In genomic region chr1:208078752-208079151, GRCh38 we compare ENCODE assay signal across 23 cellular contexts.
DNase-seq lines count a peak whose midpoint lies in the region; ATAC-seq and TF ChIP-seq lines count a peak whose summit lies in the region.
"Had no signal": no experiment of that assay in that cellular context is flagged by ENCODE, and none has a peak within 500 bp of the region (broad histone marks: within the 10 kb centered on the region; RNA-seq: fewer than 3 reads in every experiment).

No MANE protein-coding gene starts in this region.

- H2AFZ ChIP-seq in neural cell (ENCODE audit: low read depth, low read length) = no peak overlapping the region
- H2AFZ ChIP-seq in neuronal stem cell (ENCODE audit: low read length) = no peak overlapping the region

- no peak overlapping the region for H2BK15ac ChIP-seq in neuronal stem cell (ENCODE audit: low read length)

- intact Hi-C loops in mucosa of descending colon (cut with DNase I, micrococcal nuclease) = no loop called here

- no peaks in the 10 kb centered on the region for H4K20me1 ChIP-seq in neural cell (ENCODE audit: insufficient read depth)

- H3K4me1 ChIP-seq in mucosa of descending colon (ENCODE audit: low read depth) = no peaks in the 10 kb centered on the region
- H3K4me1 ChIP-seq in neuronal stem cell (ENCODE audit: control insufficient read depth in 2 of 2, insufficient read depth in 1 of 2, low read depth in 1 of 2, low read length in 2 of 2) = peaks cover 27 to 28% of the 10 kb centered on the region in 2 donors
- H3K4me1 ChIP-seq: Caco-2 had no signal

- H3K4ac ChIP-seq in neuronal stem cell (ENCODE audit: low read length) = no peak overlapping the region

- H3K4me2 ChIP-seq in neural cell (ENCODE audit: low read length) = no peak overlapping the region
- H3K4me2 ChIP-seq in neuronal stem cell (ENCODE audit: insufficient read depth, low read length, poor library complexity, severe bottlenecking) = no peak overlapping the region
- H3K4me2 ChIP-seq: SK-N-SH had no signal

- H4K8ac ChIP-seq in neuronal stem cell (ENCODE audit: low read depth, low read length) = no peak overlapping the region

- no peak for TF ChIP-seq EP300 in neural cell (conservative IDR thresholded peaks at IDR 0.05; ENCODE audit: poor library complexity, severe bottlenecking)

- H3K9me3 ChIP-seq in neural cell (ENCODE audit: low read length) = no peaks in the 10 kb centered on the region
- H3K9me3 ChIP-seq in mucosa of descending colon = no peaks in the 10 kb centered on the region
- no peaks in the 10 kb centered on the region for H3K9me3 ChIP-seq in neuronal stem cell (replicated peaks in 1 of 2; ENCODE audit: control insufficient read depth in 2 of 2, insufficient read depth in 1 of 2, low read depth in 1 of 2, low read length in 2 of 2)
- H3K9me3 ChIP-seq: Caco-2, MG63, SK-N-SH had no signal

- H2BK120ac ChIP-seq in neuronal stem cell (ENCODE audit: low read depth, low read length) = no peak overlapping the region

- no peak overlapping the region for H4K91ac ChIP-seq in neuronal stem cell (ENCODE audit: low read depth, low read length, poor library complexity)

- H2BK5ac ChIP-seq in neuronal stem cell (ENCODE audit: low read length) = no peak overlapping the region

- no peak overlapping the region for H3K14ac ChIP-seq in neuronal stem cell (ENCODE audit: low read length)

- ATAC-seq in HG02870 (IDR thresholded peaks at IDR 0.05; ENCODE audit: unreplicated experiment) (no peak), mucosa of descending colon (no peak)
- ATAC-seq: CD8-positive, alpha-beta T cell; PC-3 had no signal

- H3K9ac ChIP-seq in neural cell (ENCODE audit: low read length) (no peak overlapping the region), neuronal stem cell (ENCODE audit: low read depth, low read length, poor library complexity) (no peak overlapping the region)
- H3K9ac ChIP-seq: SK-N-SH had no signal

- H3K79me1 ChIP-seq in neuronal stem cell (ENCODE audit: low read depth, low read length) = no peaks in the 10 kb centered on the region

- H3K27me3 ChIP-seq in neural cell (ENCODE audit: insufficient read depth, low read depth, low read length) = no peaks in the 10 kb centered on the region
- H3K27me3 ChIP-seq in neuronal stem cell (ENCODE audit: control insufficient read depth in 3 of 3, insufficient read depth in 3 of 3, low read depth in 1 of 3, low read length in 3 of 3) = no peaks in the 10 kb centered on the region
- H3K27me3 ChIP-seq: MG63 had no signal

- H3K4me3 ChIP-seq in neural cell (ENCODE audit: low read length) (no peak overlapping the region), mucosa of descending colon (no peak overlapping the region), neuronal stem cell (ENCODE audit: low read length in 2 of 2) (no peak overlapping the region)
- H3K4me3 ChIP-seq: MG63 had no signal

- H3F3A ChIP-seq in neural cell (ENCODE audit: insufficient read depth, low read length, poor library complexity, severe bottlenecking) = no peaks in the 10 kb centered on the region

- no peaks in the 10 kb centered on the region for H3K9me2 ChIP-seq in neural cell (ENCODE audit: insufficient read depth, low read length)
- H3K9me2 ChIP-seq: SK-N-SH had no signal

- H3K27ac ChIP-seq in neural cell (ENCODE audit: low read length) = no peak overlapping the region
- H3K27ac ChIP-seq in neuronal stem cell (replicated peaks; ENCODE audit: low read length) = no peak overlapping the region
- H3K27ac ChIP-seq: C4-2B had no signal

- no peak overlapping the region for H3K18ac ChIP-seq in neuronal stem cell (ENCODE audit: low read length)

- H3K23ac ChIP-seq in neuronal stem cell (ENCODE audit: low read depth, low read length, poor library complexity) = no peak overlapping the region

- DNase-seq in anterior cingulate cortex (lab: John Stamatoyannopoulos, UW) (peak in 42 of 58 donors; percentile 7 to 85 (median 39)), cerebellum (ENCODE audit: low spot score) (peak; percentile 88), superior temporal gyrus (ENCODE audit: extremely low spot score) (peak; percentile 74), mucosa of descending colon (no peak), neuronal stem cell (ENCODE audit: low spot score) (no peak)
- DNase-seq: Caco-2; CD8-positive, alpha-beta T cell; EL; GOT3; HCEC 1CT; KG1; MG63; NCI-H1105 treated with DMSO at 0.1 percent for 48 hours; NCI-H1930; NCI-H2107; NCI-H526; NCI-H82; NK-92 treated with Interleukin-12 subunit alpha and Interleukin-12 subunit beta, amount 100 ng/mL, for 24 hours; PC-3; SK-N-SH had no signal

- TF ChIP-seq CTCF in neural cell (IDR thresholded peaks at IDR 0.05; ENCODE audit: poor library complexity, severe bottlenecking) = no peak
- TF ChIP-seq CTCF in mucosa of descending colon (IDR thresholded peaks at IDR 0.05) = no peak

- H2AK5ac ChIP-seq in neuronal stem cell (ENCODE audit: low read depth, low read length) = no peak overlapping the region

- H3K79me2 ChIP-seq in neural cell (replicated peaks; ENCODE audit: insufficient read depth, low read length) = no peaks in the 10 kb centered on the region

- TF ChIP-seq RAD21 in neural cell (conservative IDR thresholded peaks at IDR 0.05) = no peak

- no peak overlapping the region for H2BK12ac ChIP-seq in neuronal stem cell (ENCODE audit: low read length)

- H3K36me3 ChIP-seq in neural cell (ENCODE audit: insufficient read depth, low read length) (peaks cover 22% of the 10 kb centered on the region), mucosa of descending colon (ENCODE audit: low read depth) (peaks cover 6% of the 10 kb centered on the region), neuronal stem cell (replicated peaks in 1 of 2; ENCODE audit: control insufficient read depth in 2 of 2, insufficient read depth in 2 of 2, low read length in 2 of 2) (no peaks in the 10 kb centered on the region)
- H3K36me3 ChIP-seq: MG63 had no signal

- WGBS in neuronal stem cell (ENCODE audit: extremely low coverage in 2 of 2, insufficient read length in 2 of 2, insufficient replicate concordance in 1 of 2), 2 donors = no CpG with 5 or more reads among the region's 12 CpGs

TF ChIP-seq in neural cell, 6 proteins besides CTCF, POLR2A, EP300 and RAD21:
- TF ChIP-seq EZH2 (IDR thresholded peaks at IDR 0.05; ENCODE audit: borderline replicate concordance, insufficient read depth, low read length, poor library complexity, severe bottlenecking) (no peak), POLR2AphosphoS5 (IDR thresholded peaks at IDR 0.05) (peak; percentile 13)

Comparison
In these comparisons a context has a peak if more than half of its experiments do, and no peak if none do; other contexts are left out.
1. DNase-seq: peak in anterior cingulate cortex (42 of 58), cerebellum (single experiment) and superior temporal gyrus (single experiment); none in mucosa of descending colon (0 of 3) and neuronal stem cell (single experiment).